Comparison of ENCODE assay signal across 15 cellular contexts in the genomic region with DNA sequence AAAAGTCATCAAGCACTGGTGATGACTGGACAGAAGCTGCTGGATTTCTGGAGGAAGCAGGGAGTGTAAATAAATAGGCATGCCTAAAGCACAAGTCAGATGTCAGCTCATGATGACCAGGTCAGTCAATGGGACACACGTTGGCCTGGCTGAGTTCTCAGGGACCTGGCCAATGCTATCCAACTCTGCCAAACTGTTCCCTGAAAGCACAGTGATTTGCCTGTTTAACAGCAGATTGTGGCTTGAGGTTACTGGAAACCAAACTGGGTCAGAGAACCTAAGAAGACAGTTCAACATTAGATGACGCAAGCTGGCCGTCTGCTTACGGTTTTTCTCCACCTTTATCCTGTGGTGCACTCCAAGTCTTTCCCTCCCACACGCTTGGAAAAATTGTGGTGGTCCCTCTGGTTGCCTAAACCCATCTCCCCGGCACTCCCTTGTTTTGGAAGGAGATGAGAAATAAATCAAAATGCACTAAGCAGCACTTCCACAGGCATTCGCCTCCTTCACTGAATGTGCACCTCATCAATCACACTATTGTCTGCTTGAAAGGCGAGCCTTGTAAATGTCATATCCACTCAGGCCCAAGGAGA.
A peak's percentile ranks its signal among the peaks of the same experiment; 100 is the strongest.
DNase-seq lines count a peak whose midpoint lies in the region; ATAC-seq and TF ChIP-seq lines count a peak whose summit lies in the region.
"Had no signal": no experiment of that assay in that cellular context is flagged by ENCODE, and none has a peak within 500 bp of the region (broad histone marks: within the 10 kb centered on the region; RNA-seq: fewer than 3 reads in every experiment).

No MANE protein-coding gene starts in this region.

- H3K9ac ChIP-seq in mesenchymal stem cell (ENCODE audit: low read length) (no peak overlapping the region), H9 (ENCODE audit: extremely low read depth, insufficient read length, low read length) (no peak overlapping the region)

- H3K4me1 ChIP-seq in heart right ventricle (peaks cover 0 to 12% (median 0%) of the 10 kb centered on the region in 9 donors), left ventricle myocardium inferior (peaks cover 10% of the 10 kb centered on the region), body of pancreas (no peaks in the 10 kb centered on the region), mesenchymal stem cell (ENCODE audit: control insufficient read depth, insufficient read depth, low read depth, low read length) (no peaks in the 10 kb centered on the region), H9 (ENCODE audit: insufficient read depth, low read length) (no peaks in the 10 kb centered on the region)

- intact Hi-C loops in heart right ventricle (cut with DNase I) (no loop called here), left ventricle myocardium inferior (cut with micrococcal nuclease) (no loop called here), body of pancreas (cut with DNase I) (no loop called here)
- intact Hi-C loops in activated T-helper 2 cell treated with anti-CD3 and anti-CD28 coated beads, Interferon-gamma antibody, Interleukin-2, Interleukin-4, amounts not matched to agents 10 μg/mL and 5 μg/mL and 100 μg/mL, durations not matched to agents 14 hours and 24 hours and 36 hours (cut with micrococcal nuclease), result no loop called here

- WGBS in heart right ventricle, 2 donors, result 82 to 84% methylated on average over 8 of the region's 8 CpGs
- 86 to 91% methylated on average over 8 of the region's 8 CpGs for WGBS in body of pancreas, 2 donors
- 54% methylated on average over 7 of the region's 8 CpGs for WGBS in mesenchymal stem cell
- WGBS in H9 (ENCODE audit: extremely low coverage, insufficient read length, low lambda C conversion rate), result no CpG with 5 or more reads among the region's 8 CpGs

- H3K18ac ChIP-seq in mesenchymal stem cell (ENCODE audit: low read depth in 1 of 2, low read length in 2 of 2) (peak overlapping the region in 1 of 2 experiments; percentile 28), H9 (ENCODE audit: insufficient read length, low read depth, low read length) (no peak overlapping the region)

- H2BK12ac ChIP-seq in mesenchymal stem cell (ENCODE audit: low read length in 2 of 2), result no peak overlapping the region
- no peak overlapping the region for H2BK12ac ChIP-seq in H9 (ENCODE audit: insufficient read length, low read depth, low read length)

- H2AFZ ChIP-seq in mesenchymal stem cell (ENCODE audit: low read depth, low read length) (no peak overlapping the region), H9 (ENCODE audit: low read length) (no peak overlapping the region)

- H3K14ac ChIP-seq in mesenchymal stem cell (ENCODE audit: low read length in 2 of 2) (no peak overlapping the region), H9 (ENCODE audit: insufficient read depth, low read length) (no peak overlapping the region)

- H3K36me3 Mint-ChIP-seq in activated T-helper 2 cell treated with anti-CD3 and anti-CD28 coated beads, Interferon-gamma antibody, Interleukin-2, Interleukin-4, amounts not matched to agents 10 μg/mL and 5 μg/mL and 100 μg/mL, durations not matched to agents 14 hours and 24 hours and 36 hours (ENCODE audit: low read depth), result peaks cover 49% of the 10 kb centered on the region
- H3K36me3 Mint-ChIP-seq in H9 (ENCODE audit: insufficient read depth in 1 of 3, low read depth in 3 of 3), result peaks cover 48 to 50% (median 48%) of the 10 kb centered on the region in 3 experiments

- H3K4ac ChIP-seq in mesenchymal stem cell (ENCODE audit: low read depth in 1 of 2, low read length in 2 of 2) (no peak overlapping the region), H9 (ENCODE audit: low read depth, low read length) (no peak overlapping the region)

- H2BK5ac ChIP-seq in mesenchymal stem cell (ENCODE audit: low read depth, low read length, poor library complexity, severe bottlenecking), result no peak overlapping the region
- no peak overlapping the region for H2BK5ac ChIP-seq in H9 (ENCODE audit: insufficient read length, low read length)

- no peak overlapping the region for H3T11ph ChIP-seq in H9 (ENCODE audit: low read length)

- peaks cover 7% of the 10 kb centered on the region for H3K79me1 ChIP-seq in mesenchymal stem cell (replicated peaks; ENCODE audit: low read length, poor library complexity, severe bottlenecking)
- no peaks in the 10 kb centered on the region for H3K79me1 ChIP-seq in H9 (ENCODE audit: insufficient read depth, low read depth, low read length, poor library complexity, severe bottlenecking)

- H2BK15ac ChIP-seq in mesenchymal stem cell (ENCODE audit: low read depth, poor library complexity, severe bottlenecking), result no peak overlapping the region
- H2BK15ac ChIP-seq in H9 (ENCODE audit: low read depth, low read length), result no peak overlapping the region

- H4K91ac ChIP-seq in mesenchymal stem cell (ENCODE audit: low read length), result no peak overlapping the region
- H4K91ac ChIP-seq in H9 (ENCODE audit: insufficient read length, low read depth, low read length), result no peak overlapping the region

- H3K9me3 Mint-ChIP-seq in activated T-helper 2 cell treated with anti-CD3 and anti-CD28 coated beads, Interferon-gamma antibody, Interleukin-2, Interleukin-4, amounts not matched to agents 10 μg/mL and 5 μg/mL and 100 μg/mL, durations not matched to agents 14 hours and 24 hours and 36 hours, result peaks cover 18% of the 10 kb centered on the region
- H3K9me3 Mint-ChIP-seq in H9, result peaks cover 38 to 40% of the 10 kb centered on the region in 2 experiments

- no peak for TF ChIP-seq POLR2A in body of pancreas (IDR thresholded peaks at IDR 0.05)

- H3K23ac ChIP-seq in mesenchymal stem cell (ENCODE audit: low read length in 2 of 2) (no peak overlapping the region), H9 (ENCODE audit: insufficient read length, low read depth, low read length) (no peak overlapping the region)

- H2AK5ac ChIP-seq in mesenchymal stem cell (ENCODE audit: low read length, severe bottlenecking) (no peak overlapping the region), H9 (ENCODE audit: insufficient read length, low read length) (no peak overlapping the region)

- H3K9me3 ChIP-seq in heart right ventricle (peaks cover 0 to 19% (median 0%) of the 10 kb centered on the region in 11 donors), left ventricle myocardium inferior (replicated peaks) (peaks cover 13% of the 10 kb centered on the region), body of pancreas (no peaks in the 10 kb centered on the region), mesenchymal stem cell (ENCODE audit: control insufficient read depth, low read length) (peaks cover 17% of the 10 kb centered on the region), H9 (ENCODE audit: control insufficient read depth, low read depth, low read length) (peaks cover 16% of the 10 kb centered on the region)

- H3K23me2 ChIP-seq in H9 (ENCODE audit: insufficient read length, low read depth, low read length, poor library complexity, severe bottlenecking), result no peaks in the 10 kb centered on the region

- H3K27ac ChIP-seq in heart right ventricle (no peak overlapping the region), left ventricle myocardium inferior (replicated peaks) (no peak overlapping the region), body of pancreas (no peak overlapping the region), mesenchymal stem cell (ENCODE audit: low read length, poor library complexity, severe bottlenecking) (no peak overlapping the region), H9 (ENCODE audit: insufficient read length, low read depth, low read length) (no peak overlapping the region)
- H3K27ac ChIP-seq: tibial artery had no signal

- no peaks in the 10 kb centered on the region for H3K27me3 Mint-ChIP-seq in activated T-helper 2 cell treated with anti-CD3 and anti-CD28 coated beads, Interferon-gamma antibody, Interleukin-2, Interleukin-4, amounts not matched to agents 10 μg/mL and 5 μg/mL and 100 μg/mL, durations not matched to agents 14 hours and 24 hours and 36 hours (ENCODE audit: low read depth)
- H3K27me3 Mint-ChIP-seq in H9 (ENCODE audit: low read depth), result no peaks in the 10 kb centered on the region
- H3K27me3 Mint-ChIP-seq: effector memory CD8-positive, alpha-beta T cell had no signal

- H3K36me3 ChIP-seq in heart right ventricle (peaks cover 0 to 35% (median 0%) of the 10 kb centered on the region in 9 donors), left ventricle myocardium inferior (peaks cover 6% of the 10 kb centered on the region), body of pancreas (replicated peaks in 1 of 2; ENCODE audit: insufficient read depth in 1 of 2, low read depth in 2 of 2) (no peaks in the 10 kb centered on the region), mesenchymal stem cell (ENCODE audit: control insufficient read depth in 1 of 2, insufficient read depth in 2 of 2, low read depth in 1 of 2, low read length in 2 of 2) (peaks cover 16 to 33% of the 10 kb centered on the region in 2 experiments)

- no peak overlapping the region for H3K4me3 Mint-ChIP-seq in activated T-helper 2 cell treated with anti-CD3 and anti-CD28 coated beads, Interferon-gamma antibody, Interleukin-2, Interleukin-4, amounts not matched to agents 10 μg/mL and 5 μg/mL and 100 μg/mL, durations not matched to agents 14 hours and 24 hours and 36 hours (ENCODE audit: low read depth)
- no peak overlapping the region for H3K4me3 Mint-ChIP-seq in H9
- H3K4me3 Mint-ChIP-seq: effector memory CD8-positive, alpha-beta T cell had no signal

- H3K27me3 ChIP-seq in heart right ventricle (no peaks in the 10 kb centered on the region), left ventricle myocardium inferior (ENCODE audit: low read depth) (no peaks in the 10 kb centered on the region), body of pancreas (no peaks in the 10 kb centered on the region), mesenchymal stem cell (ENCODE audit: control insufficient read depth in 1 of 2, insufficient read depth in 1 of 2, low read length in 2 of 2) (no peaks in the 10 kb centered on the region), H9 (ENCODE audit: insufficient read depth, low read length) (no peaks in the 10 kb centered on the region)
- H3K27me3 ChIP-seq: tibial artery had no signal

- H2BK120ac ChIP-seq in mesenchymal stem cell (ENCODE audit: low read depth, low read length) (no peak overlapping the region), H9 (ENCODE audit: low read depth, low read length, poor library complexity, severe bottlenecking) (no peak overlapping the region)

- H4K20me1 ChIP-seq in H9 (ENCODE audit: control insufficient read depth, insufficient read depth, insufficient read length), result no peaks in the 10 kb centered on the region

- H3K4me2 ChIP-seq in mesenchymal stem cell (ENCODE audit: low read length, poor library complexity, severe bottlenecking) (no peak overlapping the region), H9 (ENCODE audit: insufficient read depth, insufficient read length, low read length) (no peak overlapping the region)

- TF ChIP-seq CTCF in heart right ventricle (IDR thresholded peaks at IDR 0.05) (no peak), left ventricle myocardium inferior (IDR thresholded peaks at IDR 0.05; ENCODE audit: borderline replicate concordance) (no peak), body of pancreas (IDR thresholded peaks at IDR 0.05) (no peak), H9 (conservative IDR thresholded peaks at IDR 0.05) (no peak)

- no peak overlapping the region for H3K56ac ChIP-seq in H9 (ENCODE audit: insufficient read length, low read depth, low read length)

- no peak overlapping the region for H4K5ac ChIP-seq in H9 (ENCODE audit: insufficient read length, low read depth, low read length)

- no peaks in the 10 kb centered on the region for H3K4me1 Mint-ChIP-seq in activated T-helper 2 cell treated with anti-CD3 and anti-CD28 coated beads, Interferon-gamma antibody, Interleukin-2, Interleukin-4, amounts not matched to agents 10 μg/mL and 5 μg/mL and 100 μg/mL, durations not matched to agents 14 hours and 24 hours and 36 hours (ENCODE audit: low read depth)
- H3K4me1 Mint-ChIP-seq in H9, result peaks cover 4 to 11% of the 10 kb centered on the region in 2 experiments

- H3K27ac Mint-ChIP-seq in activated T-helper 2 cell treated with anti-CD3 and anti-CD28 coated beads, Interferon-gamma antibody, Interleukin-2, Interleukin-4, amounts not matched to agents 10 μg/mL and 5 μg/mL and 100 μg/mL, durations not matched to agents 14 hours and 24 hours and 36 hours, result no peak overlapping the region
- H3K27ac Mint-ChIP-seq in H9, result peak overlapping the region in 1 of 3 experiments; percentile 88; a peak in 1 of 7 replicates
- H3K27ac Mint-ChIP-seq: effector memory CD8-positive, alpha-beta T cell had no signal

- H3K4me3 ChIP-seq in heart right ventricle, result no peak overlapping the region
- no peak overlapping the region for H3K4me3 ChIP-seq in left ventricle myocardium inferior
- no peak overlapping the region for H3K4me3 ChIP-seq in body of pancreas
- no peak overlapping the region for H3K4me3 ChIP-seq in mesenchymal stem cell (ENCODE audit: insufficient read depth in 1 of 2, low read depth in 1 of 2, low read length in 2 of 2)
- H3K4me3 ChIP-seq: tibial artery had no signal

- peak in 5 of 8 donors; percentile 28 to 81 (median 50) for ATAC-seq in heart right ventricle
- ATAC-seq in body of pancreas, result peak; percentile 45
- ATAC-seq in HG03280 (IDR thresholded peaks at IDR 0.05; ENCODE audit: unreplicated experiment), result no peak
- ATAC-seq: effector memory CD8-positive, alpha-beta T cell had no signal

- DNase-seq in heart right ventricle (no peak), left ventricle myocardium inferior (no peak), body of pancreas (peak in 1 of 4 donors; percentile 28), mesenchymal stem cell (peak; percentile 89), NCI-H446 (lab: John Stamatoyannopoulos, UW) (no peak), H9 (no peak)
- no peak for DNase-seq in activated T-helper 2 cell treated with anti-CD3 and anti-CD28 coated beads, Interferon-gamma antibody, Interleukin-2, Interleukin-4, amounts not matched to agents 10 μg/mL and 5 μg/mL and 100 μg/mL, durations not matched to agents 14 hours and 24 hours and 36 hours (ENCODE audit: low spot score)
- DNase-seq: activated CD8-positive, alpha-beta memory T cell treated with anti-CD3 and anti-CD28 coated beads, Interleukin-2, amount 50 U/mL, for 48 hours; DMS79; effector memory CD8-positive, alpha-beta T cell; MM.1S; NCI-H510A treated with DMSO at 0.1 percent for 48 hours; Right ventricle myocardium superior; tibial artery had no signal

- H4K8ac ChIP-seq in mesenchymal stem cell (ENCODE audit: low read length), result no peak overlapping the region
- H4K8ac ChIP-seq in H9 (replicated peaks; ENCODE audit: insufficient read length, low read depth, low read length), result no peak overlapping the region

- no peaks in the 10 kb centered on the region for H3K79me2 ChIP-seq in H9 (ENCODE audit: insufficient read depth, low read length)

- H2BK20ac ChIP-seq in H9 (ENCODE audit: low read depth, low read length, poor library complexity, severe bottlenecking), result no peak overlapping the region
